ENCODE assay signal across 7 cellular contexts in genomic region chr2:44952143-44952805, GRCh38. TPM values are rescaled to one million over a fixed set of nuclear protein-coding genes. Genes with fewer than 3 reads are reported as not detected.
DNase-seq lines count a peak whose midpoint lies in the region; ATAC-seq lines count a peak whose summit lies in the region.

No MANE protein-coding gene starts in this region.

- no peak overlapping the region for H3K27ac Mint-ChIP-seq in central memory CD8-positive, alpha-beta T cell (ENCODE audit: low read depth)

- intact Hi-C loops in left colon (cut with DNase I, micrococcal nuclease): loop anchor here in 1 of 2 donors (10.0 kb wide), 1 partner anchor 557 kb away; no protein-coding TSS in a partner anchor

- H3K27me3 Mint-ChIP-seq in central memory CD8-positive, alpha-beta T cell: peaks cover 94% of the 10 kb centered on the region

- H3K36me3 Mint-ChIP-seq in central memory CD8-positive, alpha-beta T cell (ENCODE audit: insufficient read depth): no peaks in the 10 kb centered on the region

- H3K4me1 Mint-ChIP-seq in central memory CD8-positive, alpha-beta T cell: peaks cover 9% of the 10 kb centered on the region

- in situ Hi-C loops in G401 (cut with HindIII; ENCODE audit: low sequenced_read_pairs): no loop called here

- H3K9me3 Mint-ChIP-seq in central memory CD8-positive, alpha-beta T cell: no peaks in the 10 kb centered on the region

- H3K4me3 Mint-ChIP-seq in central memory CD8-positive, alpha-beta T cell: peak overlapping the region; percentile 5

- ATAC-seq in HG02610 (IDR thresholded peaks at IDR 0.05; ENCODE audit: unreplicated experiment) (peak; percentile 46), left colon (peak; percentile 77), HG02938 (IDR thresholded peaks at IDR 0.05; ENCODE audit: unreplicated experiment) (no peak)
- no peak for ATAC-seq in central memory CD8-positive, alpha-beta T cell (replicated peaks; ENCODE audit: extremely low read depth, poor library complexity, severe bottlenecking)
- peak; percentile 60 for ATAC-seq in stimulated activated naive CD8-positive, alpha-beta T cell treated with anti-CD3 and anti-CD28 coated beads, Interleukin-15, Interleukin-2, amounts not matched to agents 100 U/mL and 50 U/mL, for 24 hours

- DNase-seq in G401 (ENCODE audit: low spot score) (peak; percentile 57), NOMO-1 treated with DMSO at 0.1 percent for 48 hours (lab: John Stamatoyannopoulos, UW; ENCODE audit: unreplicated experiment) (peak; percentile 37), left colon (peak in 1 of 2 donors; percentile 41)
- no peak for DNase-seq in central memory CD8-positive, alpha-beta T cell (ENCODE audit: low spot score in 2 of 2)
- DNase-seq in stimulated activated naive CD8-positive, alpha-beta T cell treated with anti-CD3 and anti-CD28 coated beads, Interleukin-15, Interleukin-2, amounts not matched to agents 100 U/mL and 50 U/mL, for 24 hours: peak; percentile 61

RNA-seq across cellular contexts. Expression of gene SIX3, which starts 10.8 kb away (rescaled TPM):
- not detected in 2 replicates for total RNA-seq in G401 (2014; rRNA removed; shearing (Covaris generic))
- not detected for total RNA-seq in left colon

RNA-seq across cellular contexts. Expression of gene SIX2, which starts 57.0 kb away (rescaled TPM):
- not detected in 2 replicates for total RNA-seq in G401 (2014; rRNA removed; shearing (Covaris generic))
- not detected for total RNA-seq in left colon

Comparison
In these comparisons a context has a peak if more than half of its experiments do, and no peak if none do; other contexts are left out.
1. DNase-seq: peak in G401 (single experiment), NOMO-1 treated with DMSO at 0.1 percent for 48 hours (single experiment) and stimulated activated naive CD8-positive, alpha-beta T cell treated with anti-CD3 and anti-CD28 coated beads, Interleukin-15, Interleukin-2, amounts not matched to agents 100 U/mL and 50 U/mL, for 24 hours (single experiment); none in central memory CD8-positive, alpha-beta T cell (0 of 2).
2. ATAC-seq: peak in HG02610 (single experiment), left colon (single experiment) and stimulated activated naive CD8-positive, alpha-beta T cell treated with anti-CD3 and anti-CD28 coated beads, Interleukin-15, Interleukin-2, amounts not matched to agents 100 U/mL and 50 U/mL, for 24 hours (single experiment); none in central memory CD8-positive, alpha-beta T cell (single experiment) and HG02938 (single experiment).